8 cellular contexts compared by ENCODE assay signal in genomic region chr19:35643255-35644205, GRCh38. TPM values are rescaled to one million over a fixed set of nuclear protein-coding genes. Genes with fewer than 3 reads are reported as not detected.
DNase-seq lines count a peak whose midpoint lies in the region; TF ChIP-seq lines count a peak whose summit lies in the region.

No MANE protein-coding gene starts in this region.

- peaks cover 12 to 46% (median 27%) of the 10 kb centered on the region in 4 donors for H3K4me1 Mint-ChIP-seq in CD4-positive, alpha-beta memory T cell
- H3K4me1 Mint-ChIP-seq in neural crest cell = peaks cover 38% of the 10 kb centered on the region

- POLR2A ChIA-PET in CD4-positive, alpha-beta memory T cell (lab: Charles Lee; ENCODE audit: partially characterized antibody) = interaction anchor here (0.7 to 5.0 kb wide), 19 partner anchors 9 to 410 kb away, joined by 3 to 51 read pairs (median 4); partner anchors contain the start of genes HAUS5, LIN37, PSENEN and RBM42

- H3K4me3 ChIP-seq in CD4-positive, alpha-beta memory T cell (ENCODE audit: low read length in 2 of 2) = peak overlapping the region; percentile 86 to 91
- peak overlapping the region; percentile 65 for H3K4me3 ChIP-seq in fibroblast of the aortic adventitia (ENCODE audit: low read depth, low read length)

- H3K36me3 ChIP-seq in CD4-positive, alpha-beta memory T cell (ENCODE audit: insufficient read depth, low read length) = no peaks in the 10 kb centered on the region

- H3K27me3 ChIP-seq in CD4-positive, alpha-beta memory T cell (ENCODE audit: insufficient read depth, low read length) = no peaks in the 10 kb centered on the region

- peaks cover 36% of the 10 kb centered on the region for H3K4me1 ChIP-seq in CD4-positive, alpha-beta memory T cell (ENCODE audit: insufficient read depth, low read length)

- H3K36me3 Mint-ChIP-seq in CD4-positive, alpha-beta memory T cell = peaks cover 0 to 6% of the 10 kb centered on the region in 2 donors
- no peaks in the 10 kb centered on the region for H3K36me3 Mint-ChIP-seq in neural crest cell (ENCODE audit: low read depth)

- H3K27ac Mint-ChIP-seq in CD4-positive, alpha-beta memory T cell = peak overlapping the region; percentile 88 to 96 (median 94)
- H3K27ac Mint-ChIP-seq in neural crest cell (ENCODE audit: unreplicated experiment) = peak overlapping the region; percentile 67

- no peaks in the 10 kb centered on the region for H3K9me3 ChIP-seq in CD4-positive, alpha-beta memory T cell (ENCODE audit: control insufficient read depth in 1 of 2, low read length in 2 of 2)

- CTCF ChIA-PET in CD4-positive, alpha-beta memory T cell (lab: Charles Lee; ENCODE audit: partially characterized antibody) = interaction anchor here (0.9 to 1.1 kb wide), 3 partner anchors 13 to 502 kb away, joined by 3 read pairs; no protein-coding TSS in a partner anchor

- peak; percentile 80 to 86 (median 82) for DNase-seq in CD4-positive, alpha-beta memory T cell
- DNase-seq in GM20000 (ENCODE audit: low spot score) (peak; percentile 92), KG1 (lab: John Stamatoyannopoulos, UW) (peak; percentile 40), RPMI8226 (peak; percentile 87), fibroblast of the aortic adventitia (ENCODE audit: low read depth) (peak; percentile 69), neural crest cell (ENCODE audit: low read depth, low spot score) (peak; percentile 76), stromal cell of bone marrow (ENCODE audit: low read depth) (peak; percentile 35)
- DNase-seq in activated T-helper 9 cell treated with anti-CD3 and anti-CD28 coated beads, Interleukin-2, amount 50 U/mL, for 16 hours (ENCODE audit: low read depth) = peak; percentile 67

- H3K27me3 Mint-ChIP-seq in CD4-positive, alpha-beta memory T cell = no peaks in the 10 kb centered on the region
- H3K27me3 Mint-ChIP-seq in neural crest cell (ENCODE audit: low read depth) = peaks cover 2% of the 10 kb centered on the region

- peak overlapping the region; percentile 76 for H3K27ac ChIP-seq in CD4-positive, alpha-beta memory T cell (ENCODE audit: low read depth, low read length)

- peak overlapping the region; percentile 87 to 92 (median 90) for H3K4me3 Mint-ChIP-seq in CD4-positive, alpha-beta memory T cell
- H3K4me3 Mint-ChIP-seq in neural crest cell = peak overlapping the region; percentile 87

- no peaks in the 10 kb centered on the region for H3K9me3 Mint-ChIP-seq in CD4-positive, alpha-beta memory T cell
- no peaks in the 10 kb centered on the region for H3K9me3 Mint-ChIP-seq in neural crest cell

- TF ChIP-seq CTCF in GM20000 (IDR thresholded peaks at IDR 0.05; ENCODE audit: extremely low read depth, missing control alignments) = no peak
- TF ChIP-seq CTCF in fibroblast of the aortic adventitia (IDR thresholded peaks at IDR 0.05; ENCODE audit: insufficient read depth, low read length) = no peak
- no peak for TF ChIP-seq CTCF in neural crest cell (conservative IDR thresholded peaks at IDR 0.05)

- intact Hi-C loops in CD4-positive, alpha-beta memory T cell (cut with micrococcal nuclease) = loop anchor here (1.0 to 2.0 kb wide), 3 partner anchors 15 to 101 kb away; partner anchors contain the start of genes HAUS5, PSENEN and U2AF1L4

RNA-seq across cellular contexts. Expression of gene ETV2, which starts 2.0 kb away (rescaled TPM):
- 1 to 10 TPM in 1 of 2 experiments, not detected in 1; 1.3 TPM for total RNA-seq in CD4-positive, alpha-beta memory T cell
- polyA plus RNA-seq in CD4-positive, alpha-beta memory T cell = 1 to 10 TPM; 1.1 to 1.2 TPM
- total RNA-seq in fibroblast of the aortic adventitia (ENCODE audit: low replicate concordance) = 0.81 and 1.6 TPM in 2 replicates
- total RNA-seq in neural crest cell = 1.7 and 1.8 TPM in 2 replicates

RNA-seq across cellular contexts. Expression of gene COX6B1, which starts 4.6 kb away (rescaled TPM):
- total RNA-seq in CD4-positive, alpha-beta memory T cell = 100 to 1,000 TPM; 212 to 250 TPM
- 100 to 1,000 TPM; 747 to 810 TPM for polyA plus RNA-seq in CD4-positive, alpha-beta memory T cell
- total RNA-seq in fibroblast of the aortic adventitia (ENCODE audit: low replicate concordance) (104 and 327 TPM in 2 replicates), neural crest cell (329 and 339 TPM in 2 replicates)

RNA-seq across cellular contexts. Expression of gene RBM42, which starts 14.7 kb away (rescaled TPM):
- total RNA-seq in CD4-positive, alpha-beta memory T cell = 10 to 100 TPM; 53.0 to 55.8 TPM
- 10 to 100 TPM; 42.9 to 61.0 TPM for polyA plus RNA-seq in CD4-positive, alpha-beta memory T cell
- total RNA-seq in fibroblast of the aortic adventitia (ENCODE audit: low replicate concordance) (43.0 and 65.2 TPM in 2 replicates), neural crest cell (88.1 and 96.8 TPM in 2 replicates)

RNA-seq across cellular contexts. Expression of gene UPK1A, which starts 22.8 kb away (rescaled TPM):
- under 1 TPM; 0.55 to 0.72 TPM for total RNA-seq in CD4-positive, alpha-beta memory T cell
- polyA plus RNA-seq in CD4-positive, alpha-beta memory T cell = not detected
- total RNA-seq in fibroblast of the aortic adventitia (ENCODE audit: low replicate concordance) (not detected in 2 replicates), neural crest cell (not detected in 2 replicates)

RNA-seq across cellular contexts. Expression of gene HAUS5, which starts 31.0 kb away (rescaled TPM):
- 10 to 100 TPM; 28.2 to 29.3 TPM for total RNA-seq in CD4-positive, alpha-beta memory T cell
- polyA plus RNA-seq in CD4-positive, alpha-beta memory T cell = 1 to 10 TPM; 7.8 to 9.4 TPM
- total RNA-seq in fibroblast of the aortic adventitia (ENCODE audit: low replicate concordance) = 5.7 and 9.9 TPM in 2 replicates
- 52.8 and 55.9 TPM in 2 replicates for total RNA-seq in neural crest cell

Comparison
In these comparisons a context has a peak if more than half of its experiments do, and no peak if none do; other contexts are left out.
1. Peak in every context shown above with its lines: DNase-seq, H3K4me3 ChIP-seq and H3K27ac ChIP-seq.
2. DNase-seq: peak in every context shown above with its lines; median percentile 92 in GM20000; 87 in RPMI8226; 82 in CD4-positive, alpha-beta memory T cell; 76 in neural crest cell; 69 in fibroblast of the aortic adventitia; 67 in activated T-helper 9 cell treated with anti-CD3 and anti-CD28 coated beads, Interleukin-2, amount 50 U/mL, for 16 hours; 40 in KG1; 35 in stromal cell of bone marrow.